In the genomic region with DNA sequence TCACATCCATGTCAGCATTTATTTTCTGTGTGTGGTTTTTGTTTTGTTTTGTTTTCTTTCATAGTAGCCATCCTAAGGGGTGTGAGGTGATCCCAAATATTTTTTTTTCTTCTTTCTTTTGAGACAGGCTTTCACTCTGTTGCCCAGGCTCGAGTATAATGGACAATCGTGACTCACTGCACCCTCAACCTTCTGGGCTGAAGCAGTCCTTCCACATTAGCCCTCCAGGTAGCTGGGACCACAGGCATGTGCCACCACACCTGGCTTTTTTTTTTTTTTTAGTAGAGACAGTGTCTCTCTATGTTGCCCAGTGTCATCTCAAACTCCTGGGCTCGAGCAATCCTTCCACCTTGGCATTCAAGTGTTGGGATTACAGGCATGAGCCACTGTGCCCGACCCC, we compare ENCODE assay signal across 16 cellular contexts. TPM values are rescaled to one million over a fixed set of nuclear protein-coding genes. Genes with fewer than 3 reads are reported as not detected.
A peak's percentile ranks its signal among the peaks of the same experiment; 100 is the strongest.
DNase-seq lines count a peak whose midpoint lies in the region; ATAC-seq and TF ChIP-seq lines count a peak whose summit lies in the region.
"Had no signal": no experiment of that assay in that cellular context is flagged by ENCODE, and none has a peak within 500 bp of the region (broad histone marks: within the 10 kb centered on the region; RNA-seq: fewer than 3 reads in every experiment).

No MANE protein-coding gene starts in this region.

- no peaks in the 10 kb centered on the region for H4K20me1 ChIP-seq in mammary epithelial cell (ENCODE audit: insufficient read depth, low read length)

- BruUV-seq in mammary epithelial cell (replicated peaks; lab: Mats Ljungman, UMichigan): no TSS peak

- in situ Hi-C loops in mammary epithelial cell (cut with MboI; ENCODE audit: low sequenced_read_pairs in 2 of 2): no loop called here
- in situ Hi-C loops in KBM-7 (cut with MboI; ENCODE audit: low pct_unique_long_range_greater_than_20kb, low sequenced_read_pairs): no loop called here

- H3K36me3 Mint-ChIP-seq in T-helper 1 cell treated with Interleukin-12 subunit alpha and Interleukin-12 subunit beta and Interleukin-4 antibody, amounts not matched to agents 30 μg/mL and 1 μg/mL, for 36 hours (ENCODE audit: low read depth): peaks cover 44% of the 10 kb centered on the region
- H3K36me3 Mint-ChIP-seq in naive thymus-derived CD8-positive, alpha-beta T cell: peaks cover 0 to 72% (median 36%) of the 10 kb centered on the region in 3 donors

- no peaks in the 10 kb centered on the region for H3K27me3 Mint-ChIP-seq in T-helper 1 cell treated with Interleukin-12 subunit alpha and Interleukin-12 subunit beta and Interleukin-4 antibody, amounts not matched to agents 30 μg/mL and 1 μg/mL, for 36 hours (ENCODE audit: low read depth)
- no peaks in the 10 kb centered on the region for H3K27me3 Mint-ChIP-seq in naive thymus-derived CD8-positive, alpha-beta T cell

- peak overlapping the region; percentile 7 for H3K27ac ChIP-seq in RWPE2 (ENCODE audit: poor library complexity, severe bottlenecking)
- peak overlapping the region; percentile 58 for H3K27ac ChIP-seq in mammary epithelial cell (ENCODE audit: insufficient read depth, low read depth, low read length)
- H3K27ac ChIP-seq: C4-2B had no signal

- DNase-seq in T-helper 1 cell (no peak), RWPE2 (ENCODE audit: low spot score) (no peak), mammary epithelial cell (peak; percentile 77), mucosa of gallbladder (ENCODE audit: low spot score) (no peak), KBM-7 (no peak), cortex of kidney (lab: John Stamatoyannopoulos, UW) (no peak)
- no peak for DNase-seq in naive thymus-derived CD8-positive, alpha-beta T cell
- DNase-seq: 8988T, aorta, H7, left cardiac atrium, MV-4-11, NCI-H2171, SHP77 treated with DMSO at 0.1 percent for 48 hours had no signal

- H3K4me1 ChIP-seq in RWPE2 (ENCODE audit: insufficient read depth, poor library complexity, severe bottlenecking) (peaks cover 35% of the 10 kb centered on the region), mammary epithelial cell (ENCODE audit: insufficient read depth, low read length) (peaks cover 20% of the 10 kb centered on the region)

- peak; percentile 81 for ATAC-seq in RWPE2 (ENCODE audit: low read depth)
- peak; percentile 17 to 29 for ATAC-seq in naive thymus-derived CD8-positive, alpha-beta T cell
- ATAC-seq: left cardiac atrium had no signal

- peaks cover 52% of the 10 kb centered on the region for H3K4me1 Mint-ChIP-seq in T-helper 1 cell treated with Interleukin-12 subunit alpha and Interleukin-12 subunit beta and Interleukin-4 antibody, amounts not matched to agents 30 μg/mL and 1 μg/mL, for 36 hours (ENCODE audit: low read depth)
- H3K4me1 Mint-ChIP-seq in naive thymus-derived CD8-positive, alpha-beta T cell: peaks cover 25 to 85% (median 68%) of the 10 kb centered on the region in 4 donors

- TF ChIP-seq CTCF in RWPE2 (IDR thresholded peaks at IDR 0.05; ENCODE audit: poor library complexity, severe bottlenecking) (no peak), mammary epithelial cell (conservative IDR thresholded peaks at IDR 0.05 in 1 of 2, IDR thresholded peaks at IDR 0.05 in 1 of 2; ENCODE audit: extremely low read depth in 1 of 2, insufficient read depth in 1 of 2, low read depth in 1 of 2, low read length in 2 of 2) (no peak)

- H3K9me3 Mint-ChIP-seq in T-helper 1 cell treated with Interleukin-12 subunit alpha and Interleukin-12 subunit beta and Interleukin-4 antibody, amounts not matched to agents 30 μg/mL and 1 μg/mL, for 36 hours: peaks cover 3% of the 10 kb centered on the region
- H3K9me3 Mint-ChIP-seq in naive thymus-derived CD8-positive, alpha-beta T cell: peaks cover 0 to 4% (median 0%) of the 10 kb centered on the region in 9 donors

- H3K36me3 ChIP-seq in RWPE2 (ENCODE audit: low read depth): peaks cover 18% of the 10 kb centered on the region
- H3K36me3 ChIP-seq in mammary epithelial cell (ENCODE audit: insufficient read depth, low read length): no peaks in the 10 kb centered on the region

- peak overlapping the region; percentile 29 for H3K4me3 Mint-ChIP-seq in T-helper 1 cell treated with Interleukin-12 subunit alpha and Interleukin-12 subunit beta and Interleukin-4 antibody, amounts not matched to agents 30 μg/mL and 1 μg/mL, for 36 hours
- H3K4me3 Mint-ChIP-seq in naive thymus-derived CD8-positive, alpha-beta T cell: peak overlapping the region in 9 of 10 donors; percentile 16 to 74 (median 53)

- H2AFZ ChIP-seq in mammary epithelial cell (ENCODE audit: low read depth, low read length): no peak overlapping the region

- POLR2A ChIA-PET in naive thymus-derived CD8-positive, alpha-beta T cell (lab: Charles Lee): interaction anchor here (0.7 kb wide), 2 partner anchors 45 to 911 kb away, joined by 3 read pairs; no protein-coding TSS in a partner anchor

- 33% methylated on average over 3 of the region's 4 CpGs for WGBS in mammary epithelial cell (ENCODE audit: low coverage, missing lambda C conversion rate)

- intact Hi-C loops in mammary epithelial cell (cut with micrococcal nuclease): loop anchor here (2.0 kb wide), 1 partner anchor 58 kb away; a partner anchor contains a TSS

- H3K27me3 ChIP-seq in RWPE2 (ENCODE audit: insufficient read depth, poor library complexity, severe bottlenecking) (no peaks in the 10 kb centered on the region), mammary epithelial cell (ENCODE audit: insufficient read depth, low read length) (no peaks in the 10 kb centered on the region)

- H3K4me2 ChIP-seq in mammary epithelial cell (ENCODE audit: insufficient read depth, low read depth, low read length): peak overlapping the region; percentile 32

- H3K79me2 ChIP-seq in mammary epithelial cell (ENCODE audit: insufficient read depth, low read length): peaks cover 87% of the 10 kb centered on the region

- no peak overlapping the region for H3K27ac Mint-ChIP-seq in T-helper 1 cell treated with Interleukin-12 subunit alpha and Interleukin-12 subunit beta and Interleukin-4 antibody, amounts not matched to agents 30 μg/mL and 1 μg/mL, for 36 hours
- H3K27ac Mint-ChIP-seq in naive thymus-derived CD8-positive, alpha-beta T cell: peak overlapping the region; percentile 35 to 90 (median 86)

- H3K9ac ChIP-seq in mammary epithelial cell (ENCODE audit: insufficient read depth, low read length): no peak overlapping the region

- H3K4me3 ChIP-seq in RWPE2 (ENCODE audit: severe bottlenecking) (no peak overlapping the region), mammary epithelial cell (replicated peaks in 1 of 3; ENCODE audit: insufficient read depth in 1 of 3, low read depth in 2 of 3, low read length in 3 of 3) (no peak overlapping the region)

- H3K9me3 ChIP-seq in RWPE2 (ENCODE audit: severe bottlenecking) (no peaks in the 10 kb centered on the region), mammary epithelial cell (replicated peaks; ENCODE audit: insufficient read depth, low read length) (no peaks in the 10 kb centered on the region)

- CTCF ChIA-PET in mammary epithelial cell (lab: Charles Lee; ENCODE audit: low non-redundant PET): no interaction called here

- dilution Hi-C loops in mammary epithelial cell (cut with HindIII; ENCODE audit: low sequenced_read_pairs): no loop called here

RNA-seq across cellular contexts. Expression of a gene that starts 59.1 kb away (rescaled TPM):
- 10 to 100 TPM; 26.0 to 87.4 TPM for total RNA-seq in mammary epithelial cell
- polyA plus RNA-seq in mammary epithelial cell: 18.0 TPM
- 28.8 TPM for polyA minus RNA-seq in mammary epithelial cell
- total RNA-seq in naive thymus-derived CD8-positive, alpha-beta T cell: 100 to 1,000 TPM; 313 to 326 TPM
- polyA plus RNA-seq in naive thymus-derived CD8-positive, alpha-beta T cell: 100 to 1,000 TPM; 423 to 544 (median 480) TPM
- total RNA-seq in mucosa of gallbladder: 47.6 TPM
